1 cellular context compared by ENCODE assay signal in genomic region chr17:21407752-21408151, GRCh38. TPM values are rescaled to one million over a fixed set of nuclear protein-coding genes. Genes with fewer than 3 reads are reported as not detected.
"Had no signal": no experiment of that assay in that cellular context is flagged by ENCODE, and none has a peak within 500 bp of the region (broad histone marks: within the 10 kb centered on the region; RNA-seq: fewer than 3 reads in every experiment).

No MANE protein-coding gene starts in this region.

RNA-seq across cellular contexts. Expression of gene KCNJ12, which starts 31.6 kb away (rescaled TPM):
- total RNA-seq: MCF 10A had no signal
